In genomic region chr3:125140817-125141595, GRCh38 we compare ENCODE assay signal across 8 cellular contexts.
A peak's percentile ranks its signal among the peaks of the same experiment; 100 is the strongest.
DNase-seq lines count a peak whose midpoint lies in the region; ATAC-seq and TF ChIP-seq lines count a peak whose summit lies in the region.

No MANE protein-coding gene starts in this region.

- intact Hi-C loops in breast epithelium (cut with DNase I; ENCODE audit: low total_unique reads) (no loop called here), psoas muscle (cut with DNase I) (loop anchor here in 1 of 2 donors (5.0 kb wide), 1 partner anchor 89 kb away; no protein-coding TSS in a partner anchor)

- H3K9me3 ChIP-seq in breast epithelium (no peaks in the 10 kb centered on the region), psoas muscle (no peaks in the 10 kb centered on the region)

- peak overlapping the region; percentile 33 to 76 (median 49) for H3K4me3 ChIP-seq in breast epithelium
- H3K4me3 ChIP-seq in psoas muscle = peak overlapping the region; percentile 59

- ATAC-seq in GM19035 (IDR thresholded peaks at IDR 0.05; ENCODE audit: unreplicated experiment) (peak; percentile 0), HG02981 (IDR thresholded peaks at IDR 0.05; ENCODE audit: unreplicated experiment) (peak; percentile 21), psoas muscle (peak in 1 of 4 donors; percentile 11), HG03571 (IDR thresholded peaks at IDR 0.05; ENCODE audit: unreplicated experiment) (no peak)

- H3K4me1 ChIP-seq in breast epithelium (no peaks in the 10 kb centered on the region), psoas muscle (peaks cover 29% of the 10 kb centered on the region)

- TF ChIP-seq POLR2A in breast epithelium (IDR thresholded peaks at IDR 0.05) = no peak

- no peak for DNase-seq in breast epithelium (ENCODE audit: low spot score in 2 of 2)
- DNase-seq in psoas muscle = peak in 1 of 2 donors; percentile 46
- DNase-seq in iPS-NIHi11 (ENCODE audit: low spot score) = no peak
- DNase-seq in HUDEP-2 (lab: John Stamatoyannopoulos, UW; ENCODE audit: unreplicated experiment in 76 of 76) = no peak
- no peak for DNase-seq in LoVo (ENCODE audit: low spot score)

- no peak for TF ChIP-seq CTCF in breast epithelium (IDR thresholded peaks at IDR 0.05)
- no peak for TF ChIP-seq CTCF in psoas muscle (IDR thresholded peaks at IDR 0.05)

- H3K27me3 ChIP-seq in breast epithelium (no peaks in the 10 kb centered on the region), psoas muscle (ENCODE audit: insufficient read depth in 3 of 3, low read length in 2 of 3) (no peaks in the 10 kb centered on the region)

- H3K27ac ChIP-seq in breast epithelium = peak overlapping the region; percentile 50 to 79
- H3K27ac ChIP-seq in psoas muscle = peak overlapping the region; percentile 63

- WGBS in psoas muscle, 3 donors = 51 to 60% (median 54%) methylated on average over 16 to 19 of the region's 19 CpGs

- H3K36me3 ChIP-seq in breast epithelium (no peaks in the 10 kb centered on the region), psoas muscle (ENCODE audit: insufficient read depth in 1 of 2, low read depth in 1 of 2) (no peaks in the 10 kb centered on the region)
